Comparison of ENCODE assay signal across 11 cellular contexts in the genomic region with DNA sequence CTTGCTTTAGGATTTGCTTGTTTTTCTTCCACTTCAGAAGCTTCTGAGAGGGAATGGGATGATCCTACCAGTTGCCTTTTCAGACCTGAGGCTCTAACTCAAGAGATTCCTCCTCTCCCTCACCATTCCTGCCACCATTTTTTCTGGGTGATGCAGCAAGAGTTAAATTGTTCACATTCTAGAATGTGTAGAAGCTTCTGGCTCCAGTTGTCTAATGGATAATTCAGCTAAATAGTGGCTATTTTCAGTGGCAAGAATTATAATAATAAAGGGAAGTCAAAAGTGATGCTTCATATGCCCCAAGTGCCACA. TPM values are rescaled to one million over a fixed set of nuclear protein-coding genes. Genes with fewer than 3 reads are reported as not detected.
DNase-seq lines count a peak whose midpoint lies in the region; ATAC-seq and TF ChIP-seq lines count a peak whose summit lies in the region.
"Had no signal": no experiment of that assay in that cellular context is flagged by ENCODE, and none has a peak within 500 bp of the region (broad histone marks: within the 10 kb centered on the region; RNA-seq: fewer than 3 reads in every experiment).

No MANE protein-coding gene starts in this region.

- no peak overlapping the region for H4K8ac ChIP-seq in mesendoderm (ENCODE audit: low read depth, low read length)

- no peak overlapping the region for H3K9ac ChIP-seq in mesendoderm (ENCODE audit: low read length)

- DNase-seq in left ventricle myocardium inferior (no peak), left ventricle myocardium superior (no peak), mesendoderm (no peak), vagina (ENCODE audit: extremely low spot score in 2 of 2) (no peak), HAP-1 (ENCODE audit: low spot score in 2 of 2) (no peak)
- DNase-seq in activated CD8-positive, alpha-beta T cell treated with anti-CD3 and anti-CD28 coated beads for 36 hours: no peak

- TF ChIP-seq POLR2A in vagina (IDR thresholded peaks at IDR 0.05): no peak

- no peak overlapping the region for H3K4me3 Mint-ChIP-seq in activated CD8-positive, alpha-beta T cell treated with anti-CD3 and anti-CD28 coated beads for 36 hours
- H3K4me3 Mint-ChIP-seq: neural crest cell had no signal

- H3K27ac ChIP-seq in left ventricle myocardium inferior (replicated peaks) (peak overlapping the region; percentile 53), mesendoderm (ENCODE audit: low read depth, low read length) (peak overlapping the region; percentile 6), vagina (peak overlapping the region; percentile 74)

- no peaks in the 10 kb centered on the region for H3K27me3 Mint-ChIP-seq in activated CD8-positive, alpha-beta T cell treated with anti-CD3 and anti-CD28 coated beads for 36 hours

- no peak overlapping the region for H2BK120ac ChIP-seq in mesendoderm (ENCODE audit: low read depth, low read length)

- no peak overlapping the region for H3K4me2 ChIP-seq in mesendoderm (ENCODE audit: low read length)

- no peak for ATAC-seq in left ventricle myocardium superior
- no peak for ATAC-seq in activated CD8-positive, alpha-beta T cell treated with anti-CD3 and anti-CD28 coated beads for 36 hours
- no peak for ATAC-seq in HG02884 (IDR thresholded peaks at IDR 0.05; ENCODE audit: unreplicated experiment)
- no peak for ATAC-seq in GM21737 (IDR thresholded peaks at IDR 0.05; ENCODE audit: unreplicated experiment)

- no peak overlapping the region for H4K5ac ChIP-seq in mesendoderm (ENCODE audit: low read length)

- no peaks in the 10 kb centered on the region for H3K79me2 ChIP-seq in mesendoderm (ENCODE audit: control insufficient read depth, insufficient read depth, low read length)

- CTCF ChIA-PET in activated CD8-positive, alpha-beta T cell treated with anti-CD3 and anti-CD28 coated beads for 36 hours (lab: Charles Lee): interaction anchor here (0.6 to 11.2 kb wide), 33 partner anchors 10 to 220 kb away, joined by 3 to 399 read pairs (median 8); partner anchors contain the start of genes CCDC9, INAFM1 and SAE1

- H3K4ac ChIP-seq in mesendoderm (ENCODE audit: low read depth, low read length): no peak overlapping the region

- intact Hi-C loops in left ventricle myocardium inferior (cut with micrococcal nuclease): loop anchor here (5.0 to 10.0 kb wide), 2 partner anchors 37 to 55 kb away; no protein-coding TSS in a partner anchor
- intact Hi-C loops in left ventricle myocardium superior (cut with micrococcal nuclease): no loop called here
- intact Hi-C loops in activated CD8-positive, alpha-beta T cell treated with anti-CD3 and anti-CD28 coated beads for 36 hours (cut with micrococcal nuclease): loop anchor here (2.0 kb wide), 1 partner anchor 35 kb away; no protein-coding TSS in a partner anchor
- intact Hi-C loops in vagina (cut with DNase I): no loop called here

- H3K56ac ChIP-seq in mesendoderm (ENCODE audit: low read length): peak overlapping the region; percentile 58

- H3K27ac Mint-ChIP-seq in activated CD8-positive, alpha-beta T cell treated with anti-CD3 and anti-CD28 coated beads for 36 hours: peak overlapping the region; percentile 83

- no peaks in the 10 kb centered on the region for H3K27me3 ChIP-seq in left ventricle myocardium inferior (ENCODE audit: low read depth)
- H3K27me3 ChIP-seq in mesendoderm (ENCODE audit: insufficient read depth, low read length, poor library complexity): no peaks in the 10 kb centered on the region
- H3K27me3 ChIP-seq in vagina: no peaks in the 10 kb centered on the region
- no peaks in the 10 kb centered on the region for H3K27me3 ChIP-seq in HAP-1 (ENCODE audit: low read depth)
- H3K27me3 ChIP-seq: adrenal gland, BE2C had no signal

- no peak overlapping the region for H2AK5ac ChIP-seq in mesendoderm (ENCODE audit: low read length)

- H3K4me3 ChIP-seq in left ventricle myocardium inferior (no peak overlapping the region), mesendoderm (ENCODE audit: low read length) (no peak overlapping the region), vagina (no peak overlapping the region), HAP-1 (no peak overlapping the region)
- H3K4me3 ChIP-seq: adrenal gland had no signal

- POLR2A ChIA-PET in activated CD8-positive, alpha-beta T cell treated with anti-CD3 and anti-CD28 coated beads for 36 hours (lab: Charles Lee): interaction anchor here (0.9 to 5.0 kb wide), 13 partner anchors 9 to 96 kb away, joined by 3 to 35 read pairs (median 4); partner anchors contain the start of genes CCDC9 and ZC3H4

- in situ Hi-C loops in HAP-1 (cut with MboI; ENCODE audit: low sequenced_read_pairs): no loop called here

- no peak overlapping the region for H2BK5ac ChIP-seq in mesendoderm (ENCODE audit: low read length)

- TF ChIP-seq CTCF in left ventricle myocardium inferior (IDR thresholded peaks at IDR 0.05; ENCODE audit: borderline replicate concordance) (no peak), vagina (IDR thresholded peaks at IDR 0.05) (no peak)
- no peak for TF ChIP-seq CTCF in activated CD8-positive, alpha-beta T cell treated with anti-CD3 and anti-CD28 coated beads for 36 hours (IDR thresholded peaks at IDR 0.05)

- H3K23ac ChIP-seq in mesendoderm (ENCODE audit: low read length): no peak overlapping the region

- H3K4me1 Mint-ChIP-seq in activated CD8-positive, alpha-beta T cell treated with anti-CD3 and anti-CD28 coated beads for 36 hours (ENCODE audit: low read depth): peaks cover 14% of the 10 kb centered on the region

- H3K4me1 ChIP-seq in left ventricle myocardium inferior (peaks cover 25% of the 10 kb centered on the region), mesendoderm (ENCODE audit: control insufficient read depth, low read depth, low read length) (no peaks in the 10 kb centered on the region), vagina (peaks cover 10% of the 10 kb centered on the region), HAP-1 (peaks cover 7% of the 10 kb centered on the region)

- no peak overlapping the region for H2BK15ac ChIP-seq in mesendoderm (replicated peaks; ENCODE audit: low read depth)

- no peaks in the 10 kb centered on the region for H3K79me1 ChIP-seq in mesendoderm (ENCODE audit: low read length)

- H3K9me3 ChIP-seq in left ventricle myocardium inferior (replicated peaks) (no peaks in the 10 kb centered on the region), vagina (no peaks in the 10 kb centered on the region), HAP-1 (no peaks in the 10 kb centered on the region)
- H3K9me3 ChIP-seq: adrenal gland, BE2C had no signal

- no peak overlapping the region for H3K18ac ChIP-seq in mesendoderm (ENCODE audit: low read length)

- H3K36me3 ChIP-seq in left ventricle myocardium inferior: peaks cover 24% of the 10 kb centered on the region
- peaks cover 18% of the 10 kb centered on the region for H3K36me3 ChIP-seq in mesendoderm (ENCODE audit: control insufficient read depth, insufficient read depth, low read length)
- peaks cover 0 to 13% of the 10 kb centered on the region in 2 donors for H3K36me3 ChIP-seq in vagina
- H3K36me3 ChIP-seq in HAP-1 (replicated peaks): peaks cover 63% of the 10 kb centered on the region

- no peaks in the 10 kb centered on the region for H3K9me3 Mint-ChIP-seq in activated CD8-positive, alpha-beta T cell treated with anti-CD3 and anti-CD28 coated beads for 36 hours
- H3K9me3 Mint-ChIP-seq: neural crest cell had no signal

- H3K36me3 Mint-ChIP-seq in activated CD8-positive, alpha-beta T cell treated with anti-CD3 and anti-CD28 coated beads for 36 hours (ENCODE audit: low read depth): peaks cover 28% of the 10 kb centered on the region

RNA-seq across cellular contexts. Expression of gene BBC3, which starts 20.9 kb away (rescaled TPM):
- total RNA-seq in left ventricle myocardium inferior (3.9 TPM), left ventricle myocardium superior (5.1 TPM), vagina (4.7 TPM)
- 10 to 100 TPM; 23.2 to 26.2 TPM for total RNA-seq in activated CD8-positive, alpha-beta T cell treated with anti-CD3 and anti-CD28 coated beads for 36 hours
- polyA plus RNA-seq in mesendoderm (2013, experiment 1 of 2): 5.3 TPM
- 4.7 TPM for polyA plus RNA-seq in mesendoderm (2013, experiment 2 of 2)

RNA-seq across cellular contexts. Expression of gene CCDC9, which starts 46.2 kb away (rescaled TPM):
- total RNA-seq in left ventricle myocardium inferior (21.6 TPM), left ventricle myocardium superior (19.2 TPM), vagina (19.2 TPM)
- 10 to 100 TPM; 24.4 to 27.0 TPM for total RNA-seq in activated CD8-positive, alpha-beta T cell treated with anti-CD3 and anti-CD28 coated beads for 36 hours
- 15.0 TPM for polyA plus RNA-seq in mesendoderm (2013, experiment 1 of 2)
- polyA plus RNA-seq in mesendoderm (2013, experiment 2 of 2): 14.2 TPM

Comparison
In these comparisons a context has a peak if more than half of its experiments do, and no peak if none do; other contexts are left out.
1. intact Hi-C loops: an anchor here in left ventricle myocardium inferior (5.0 to 10.0 kb wide) and activated CD8-positive, alpha-beta T cell treated with anti-CD3 and anti-CD28 coated beads for 36 hours (2.0 kb wide); none called in left ventricle myocardium superior and vagina.
2. H3K27ac ChIP-seq: peak in every context shown above with its lines; median percentile 74 in vagina; 53 in left ventricle myocardium inferior; 6 in mesendoderm.